ENCODE assay signal across 8 cellular contexts in genomic region chr10:16777473-16778370, GRCh38. TPM values are rescaled to one million over a fixed set of nuclear protein-coding genes. Genes with fewer than 3 reads are reported as not detected.
A peak's percentile ranks its signal among the peaks of the same experiment; 100 is the strongest.
DNase-seq lines count a peak whose midpoint lies in the region; ATAC-seq and TF ChIP-seq lines count a peak whose summit lies in the region.

No MANE protein-coding gene starts in this region.

- no peak overlapping the region for H3K4me2 ChIP-seq in Loucy (ENCODE audit: low read depth, low read length, poor library complexity, severe bottlenecking)

- H3K4me1 Mint-ChIP-seq in naive B cell = peaks cover 20 to 33% (median 30%) of the 10 kb centered on the region in 3 donors

- H3K4me3 ChIP-seq in Loucy (ENCODE audit: low read length, poor library complexity, severe bottlenecking) (no peak overlapping the region), SK-N-MC (no peak overlapping the region), epithelial cell of esophagus (ENCODE audit: low read length) (no peak overlapping the region)

- ATAC-seq in naive B cell (ENCODE audit: low read depth in 2 of 2) (peak in 1 of 2 donors; percentile 28), GM21825 (IDR thresholded peaks at IDR 0.05; ENCODE audit: unreplicated experiment) (no peak)

- H3K27me3 ChIP-seq in Loucy (ENCODE audit: insufficient read depth, low read length, poor library complexity, severe bottlenecking) = no peaks in the 10 kb centered on the region

- H3K9me3 Mint-ChIP-seq in naive B cell = no peaks in the 10 kb centered on the region

- H3K4me1 ChIP-seq in Loucy (ENCODE audit: insufficient read depth, low read length, poor library complexity, severe bottlenecking) = peaks cover 5% of the 10 kb centered on the region

- peak overlapping the region in 1 of 8 donors; percentile 81 for H3K4me3 Mint-ChIP-seq in naive B cell

- no peaks in the 10 kb centered on the region for H3K79me2 ChIP-seq in Loucy (ENCODE audit: insufficient read depth, low read length)

- H3K9me3 ChIP-seq in Loucy (ENCODE audit: insufficient read depth, low read depth, low read length) = no peaks in the 10 kb centered on the region
- H3K9me3 ChIP-seq in SK-N-MC (ENCODE audit: low read depth, low read length) = no peaks in the 10 kb centered on the region

- H3K36me3 ChIP-seq in Loucy (ENCODE audit: insufficient read depth, low read length) = peaks cover 5% of the 10 kb centered on the region; the same call in 1 of the 2 replicates
- no peaks in the 10 kb centered on the region for H3K36me3 ChIP-seq in SK-N-MC (ENCODE audit: insufficient read depth, low read length)

- H3K36me3 Mint-ChIP-seq in naive B cell = no peaks in the 10 kb centered on the region

- H3K9ac ChIP-seq in Loucy (ENCODE audit: low read depth, low read length, poor library complexity, severe bottlenecking) = no peak overlapping the region
- no peak overlapping the region for H3K9ac ChIP-seq in SK-N-MC (ENCODE audit: insufficient read length)

- no peaks in the 10 kb centered on the region for H3K27me3 Mint-ChIP-seq in naive B cell

- TF ChIP-seq CTCF in Loucy (conservative IDR thresholded peaks at IDR 0.05; ENCODE audit: low read length) = peak; percentile 84
- peak; percentile 62 for TF ChIP-seq CTCF in epithelial cell of esophagus (IDR thresholded peaks at IDR 0.05; ENCODE audit: insufficient read depth, low read depth, low read length, missing control alignments)

- DNase-seq in COR-L47 (lab: John Stamatoyannopoulos, UW) (peak; percentile 13), GM19240 (ENCODE audit: insufficient read length, low spot score) (peak; percentile 37), SK-N-MC (ENCODE audit: low read depth, low spot score) (peak; percentile 2), epithelial cell of esophagus (ENCODE audit: low read depth) (peak; percentile 61), naive B cell (peak; percentile 36)
- DNase-seq in stimulated activated CD4-positive, alpha-beta T cell treated with anti-CD3 and anti-CD28 coated beads, Interleukin-1b, Interleukin-23, amount 100 ng/mL, for 48 hours = no peak

- H3F3A ChIP-seq in Loucy (ENCODE audit: low read depth) = no peaks in the 10 kb centered on the region

- peak overlapping the region; percentile 45 to 85 (median 60) for H3K27ac Mint-ChIP-seq in naive B cell

- no peak overlapping the region for H3K27ac ChIP-seq in SK-N-MC

- no peaks in the 10 kb centered on the region for H3K9me2 ChIP-seq in Loucy (replicated peaks; ENCODE audit: low read depth, low read length)

- H2AFZ ChIP-seq in Loucy (ENCODE audit: low read length) = no peak overlapping the region

- H4K20me1 ChIP-seq in Loucy (ENCODE audit: insufficient read depth, low read length, poor library complexity, severe bottlenecking) = no peaks in the 10 kb centered on the region

RNA-seq across cellular contexts. Expression of gene RSU1, which starts 39.5 kb away (rescaled TPM):
- polyA plus RNA-seq in naive B cell (ENCODE audit: low read depth in 6 of 6) = 100 to 1,000 TPM in 5 of 6 donors, 10 to 100 TPM in 1; 86.6 to 125 (median 104) TPM
